8 cellular contexts compared by ENCODE assay signal in genomic region chr2:61538920-61539559, GRCh38. TPM values are rescaled to one million over a fixed set of nuclear protein-coding genes. Genes with fewer than 3 reads are reported as not detected.
DNase-seq lines count a peak whose midpoint lies in the region; ATAC-seq, FAIRE-seq and TF ChIP-seq lines count a peak whose summit lies in the region.

No MANE protein-coding gene starts in this region.

- H3K4me3 ChIP-seq in fibroblast of mammary gland (ENCODE audit: control insufficient read depth, low read depth, low read length), result peak overlapping the region; percentile 96
- H3K4me3 ChIP-seq in pancreas, result peak overlapping the region; percentile 34 to 65 (median 49)
- H3K4me3 ChIP-seq in transverse colon, result peak overlapping the region; percentile 45 to 93 (median 66)

- H3K4me1 Mint-ChIP-seq in CD14-positive monocyte, result peaks cover 31% of the 10 kb centered on the region

- TF ChIP-seq POLR2A in transverse colon (IDR thresholded peaks at IDR 0.05), result no peak

- TF ChIP-seq CTCF in CD14-positive monocyte (IDR thresholded peaks at IDR 0.05) (no peak), fibroblast of mammary gland (conservative IDR thresholded peaks at IDR 0.05; ENCODE audit: control insufficient read depth, insufficient read depth, low read depth, low read length) (no peak), pancreas (IDR thresholded peaks at IDR 0.05) (no peak), transverse colon (IDR thresholded peaks at IDR 0.05) (no peak)

- 1% methylated on average over 19 of the region's 19 CpGs for WGBS in pancreas, 2 donors
- WGBS in transverse colon (ENCODE audit: low coverage in 1 of 2), 2 donors, result 2 to 4% methylated on average over 5 to 19 of the region's 19 CpGs

- in situ Hi-C loops in transverse colon (cut with MboI; ENCODE audit: low pct_ligation_motif_present in 1 of 4, low pct_unique_long_range_greater_than_20kb in 1 of 4, low sequenced_read_pairs in 3 of 4), result loop anchor here in 1 of 4 donors (25.0 kb wide), 1 partner anchor 323 kb away; the partner anchor contains the start of gene FAM161A

- no peaks in the 10 kb centered on the region for H3K9me3 Mint-ChIP-seq in CD14-positive monocyte

- no peaks in the 10 kb centered on the region for H3K36me3 Mint-ChIP-seq in CD14-positive monocyte

- DNase-seq in CD14-positive monocyte (ENCODE audit: low spot score) (no peak), NCI-H526 (lab: John Stamatoyannopoulos, UW) (peak; percentile 42 to 59), activated T-cell treated with anti-CD3 and anti-CD28 coated beads for 48 hours (ENCODE audit: low read depth) (peak; percentile 28), fibroblast of mammary gland (ENCODE audit: low read depth) (peak; percentile 59), pancreas (peak in 4 of 6 donors; percentile 20 to 46 (median 26)), transverse colon (peak; percentile 19), cortex of kidney (lab: John Stamatoyannopoulos, UW) (no peak)

- H3K27me3 Mint-ChIP-seq in CD14-positive monocyte (ENCODE audit: low read depth in 3 of 3), result peaks cover 0 to 2% (median 0%) of the 10 kb centered on the region in 3 donors

- H3K36me3 ChIP-seq in pancreas (no peaks in the 10 kb centered on the region), transverse colon (no peaks in the 10 kb centered on the region)

- intact Hi-C loops in CD14-positive monocyte (cut with micrococcal nuclease) (loop anchor here (2.0 to 10.0 kb wide), 9 partner anchors 67 to 1004 kb away; partner anchors contain the start of genes USP34 (in 2 of the 2), B3GNT2 (in 1 of the 2), CCT4 (in 1 of the 2) and FAM161A (in 1 of the 2)), pancreas (cut with DNase I) (loop anchor here in 1 of 3 donors (10.0 kb wide), 1 partner anchor 64 kb away; the partner anchor contains the start of gene USP34), transverse colon (cut with DNase I; ENCODE audit: low total_unique reads) (loop anchor here (5.0 kb wide), 1 partner anchor 67 kb away; the partner anchor contains the start of gene USP34)

- H3K4me1 ChIP-seq in pancreas (peaks cover 10 to 21% (median 11%) of the 10 kb centered on the region in 3 donors), transverse colon (peaks cover 15 to 25% (median 15%) of the 10 kb centered on the region in 4 donors)

- no peak for TF ChIP-seq EP300 in transverse colon (IDR thresholded peaks at IDR 0.05; ENCODE audit: low read depth)

- H3K9me3 ChIP-seq in pancreas (no peaks in the 10 kb centered on the region), transverse colon (no peaks in the 10 kb centered on the region)

- H3K27ac Mint-ChIP-seq in CD14-positive monocyte, result peak overlapping the region; percentile 99 to 100 (median 99)

- peak overlapping the region; percentile 94 to 97 (median 96) for H3K27ac ChIP-seq in pancreas
- H3K27ac ChIP-seq in transverse colon, result peak overlapping the region; percentile 94 to 98 (median 97)

- no peaks in the 10 kb centered on the region for H3K27me3 ChIP-seq in pancreas
- no peaks in the 10 kb centered on the region for H3K27me3 ChIP-seq in transverse colon

- no peak for FAIRE-seq in pancreas (lab: Jason Lieb, UNC)

- ATAC-seq in HG02642 (IDR thresholded peaks at IDR 0.05; ENCODE audit: poor library complexity, unreplicated experiment) (peak; percentile 0), pancreas (peak in 2 of 4 donors; percentile 3)

- peak overlapping the region; percentile 89 to 93 for H3K4me3 Mint-ChIP-seq in CD14-positive monocyte

RNA-seq across cellular contexts. Expression of gene XPO1, which starts 0.9 kb away (rescaled TPM):
- polyA plus RNA-seq in CD14-positive monocyte (10 to 100 TPM; 19.0 to 20.9 TPM), pancreas (10 to 100 TPM; 39.4 to 55.1 TPM)
- total RNA-seq in pancreas (10 to 100 TPM; 22.7 to 71.3 (median 38.0) TPM), transverse colon (100 to 1,000 TPM in 1 of 4 donors, 10 to 100 TPM in 3; 60.3 to 130 (median 78.0) TPM)

Comparison
In these comparisons a context has a peak if more than half of its experiments do, and no peak if none do; other contexts are left out.
1. DNase-seq: peak in NCI-H526 (2 of 2), activated T-cell treated with anti-CD3 and anti-CD28 coated beads for 48 hours (single experiment), fibroblast of mammary gland (single experiment), pancreas (4 of 6) and transverse colon (single experiment); none in CD14-positive monocyte (single experiment) and cortex of kidney (single experiment).
2. Peak in every context shown above with its lines, with median percentiles within 50 percentile points of each other: H3K4me3 ChIP-seq.